In genomic region chr1:46303872-46304326, GRCh38 we compare ENCODE assay signal across 1 cellular context.
TF ChIP-seq lines count a peak whose summit lies in the region.

No MANE protein-coding gene starts in this region.

TF ChIP-seq in GM12878, 131 proteins besides CTCF, POLR2A, EP300 and RAD21:
- TF ChIP-seq NKRF (conservative IDR thresholded peaks at IDR 0.05) (peak; percentile 59; the same call in 1 of the 2 replicates), TCF7 (IDR thresholded peaks at IDR 0.05; ENCODE audit: borderline replicate concordance) (no peak), FOXK2 (IDR thresholded peaks at IDR 0.05) (no peak), CBFB (IDR thresholded peaks at IDR 0.05; ENCODE audit: low read depth) (no peak), LARP7 (IDR thresholded peaks at IDR 0.05) (peak; percentile 76), RB1 (IDR thresholded peaks at IDR 0.05; ENCODE audit: borderline replicate concordance) (no peak; the same call in 1 of the 2 replicates), NRF1 (conservative IDR thresholded peaks at IDR 0.05; ENCODE audit: low read depth, low read length) (no peak), HDGF (IDR thresholded peaks at IDR 0.05) (0 out of 2 replicates have a peak, but pooled peaks have one; percentile 3), ZBTB11 (CRISPR knock-in tag; IDR thresholded peaks at IDR 0.05) (no peak), POLR2AphosphoS2 (IDR thresholded peaks at IDR 0.05; ENCODE audit: low read depth, low read length) (peak; percentile 21; the same call in 1 of the 2 replicates), BACH1 (IDR thresholded peaks at IDR 0.05; ENCODE audit: borderline replicate concordance) (no peak), E2F4 (IDR thresholded peaks at IDR 0.05; ENCODE audit: low read depth, low read length) (0 out of 2 replicates have a peak, but pooled peaks have one; percentile 2), MTA3 (IDR thresholded peaks at IDR 0.05; ENCODE audit: borderline replicate concordance, low read length) (peak; percentile 45; the same call in 1 of the 2 replicates), CHD2 (IDR thresholded peaks at IDR 0.05; ENCODE audit: borderline replicate concordance, low read depth, low read length) (no peak), HCFC1 (IDR thresholded peaks at IDR 0.05; ENCODE audit: low read length) (no peak)
